ENCODE assay signal across 19 cellular contexts in genomic region chr22:25013634-25014033, GRCh38.
DNase-seq lines count a peak whose midpoint lies in the region; ATAC-seq, FAIRE-seq and TF ChIP-seq lines count a peak whose summit lies in the region.
"Had no signal": no experiment of that assay in that cellular context is flagged by ENCODE, and none has a peak within 500 bp of the region (broad histone marks: within the 10 kb centered on the region; RNA-seq: fewer than 3 reads in every experiment).

No MANE protein-coding gene starts in this region.

- no peaks in the 10 kb centered on the region for H3K4me1 ChIP-seq in pancreas

- TF ChIP-seq CTCF in pancreas (IDR thresholded peaks at IDR 0.05), result no peak

- FAIRE-seq in pancreas (lab: Jason Lieb, UNC), result peak; percentile 69
- FAIRE-seq: kidney had no signal

- intact Hi-C loops in activated T-helper 1 cell treated with anti-CD3 and anti-CD28 coated beads, Interleukin-12 subunit alpha, Interleukin-12 subunit beta, Interleukin-2, Interleukin-4 antibody, amounts not matched to agents 30 ng/mL and 10 ng/mL and 1 ng/mL, durations not matched to agents 14 hours and 24 hours and 36 hours (cut with micrococcal nuclease), result no loop called here
- intact Hi-C loops in left cardiac atrium (cut with DNase I), result no loop called here
- intact Hi-C loops in pancreas (cut with DNase I), result no loop called here

- H3K4me3 Mint-ChIP-seq in activated T-helper 1 cell treated with anti-CD3 and anti-CD28 coated beads, Interleukin-12 subunit alpha, Interleukin-12 subunit beta, Interleukin-2, Interleukin-4 antibody, amounts not matched to agents 30 ng/mL and 10 ng/mL and 1 ng/mL, durations not matched to agents 14 hours and 24 hours and 36 hours, result no peak overlapping the region
- H3K4me3 Mint-ChIP-seq in T-cell, result no peak overlapping the region
- H3K4me3 Mint-ChIP-seq: stimulated activated naive CD8-positive, alpha-beta T cell treated with anti-CD3 and anti-CD28 coated beads, Interleukin-15, Interleukin-2, amounts not matched to agents 100 ng/mL and 50 ng/mL, for 24 hours had no signal

- DNase-seq in HEK293T (ENCODE audit: extremely low spot score), result peak; percentile 79
- no peak for DNase-seq in activated T-helper 1 cell treated with anti-CD3 and anti-CD28 coated beads, Interleukin-12 subunit alpha, Interleukin-12 subunit beta, Interleukin-2, Interleukin-4 antibody, amounts not matched to agents 30 ng/mL and 10 ng/mL and 1 ng/mL, durations not matched to agents 14 hours and 24 hours and 36 hours (ENCODE audit: low spot score)
- DNase-seq in left cardiac atrium, result peak; percentile 64
- DNase-seq in pancreas, result no peak
- DNase-seq in NCI-H1417 treated with DMSO at 0.1 percent for 48 hours (lab: John Stamatoyannopoulos, UW), result no peak
- no peak for DNase-seq in T-cell
- DNase-seq in stimulated activated naive CD4-positive, alpha-beta T cell treated with Interleukin-2 at 50 U/mL for 16 hours (lab: John Stamatoyannopoulos, UW), result no peak
- no peak for DNase-seq in activated naive CD4-positive, alpha-beta T cell (lab: John Stamatoyannopoulos, UW)
- DNase-seq: activated CD4-positive, alpha-beta T cell treated with anti-CD3 and anti-CD28 coated beads for 48 hours; activated effector memory CD4-positive, alpha-beta T cell treated with Interleukin-2 at 50 U/mL for 16 hours; EL; foreskin fibroblast; IMR-90; kidney; NCI-H1694; occipital lobe had no signal

- no peaks in the 10 kb centered on the region for H3K36me3 ChIP-seq in pancreas
- H3K36me3 ChIP-seq: BLaER1 had no signal

- H3K4me3 ChIP-seq in pancreas, result no peak overlapping the region
- H3K4me3 ChIP-seq: BLaER1, HAP-1 had no signal

- peak overlapping the region in 1 of 4 donors; percentile 22 for H3K27ac ChIP-seq in pancreas
- H3K27ac ChIP-seq: BLaER1 had no signal

- CTCF ChIA-PET in HEK293T (lab: Yijun Ruan, JAX), result interaction anchor here (1.0 kb wide), 1 partner anchor 68 kb away, joined by 3 read pairs; no protein-coding TSS in a partner anchor
- CTCF ChIA-PET in T-cell (lab: Charles Lee), result no interaction called here

- no peaks in the 10 kb centered on the region for H3K9me3 Mint-ChIP-seq in activated T-helper 1 cell treated with anti-CD3 and anti-CD28 coated beads, Interleukin-12 subunit alpha, Interleukin-12 subunit beta, Interleukin-2, Interleukin-4 antibody, amounts not matched to agents 30 ng/mL and 10 ng/mL and 1 ng/mL, durations not matched to agents 14 hours and 24 hours and 36 hours
- H3K9me3 Mint-ChIP-seq in T-cell, result no peaks in the 10 kb centered on the region
- H3K9me3 Mint-ChIP-seq: stimulated activated naive CD8-positive, alpha-beta T cell treated with anti-CD3 and anti-CD28 coated beads, Interleukin-15, Interleukin-2, amounts not matched to agents 100 ng/mL and 50 ng/mL, for 24 hours had no signal

- H3K4me1 Mint-ChIP-seq in activated T-helper 1 cell treated with anti-CD3 and anti-CD28 coated beads, Interleukin-12 subunit alpha, Interleukin-12 subunit beta, Interleukin-2, Interleukin-4 antibody, amounts not matched to agents 30 ng/mL and 10 ng/mL and 1 ng/mL, durations not matched to agents 14 hours and 24 hours and 36 hours (ENCODE audit: low read depth), result no peaks in the 10 kb centered on the region
- H3K4me1 Mint-ChIP-seq in T-cell, result no peaks in the 10 kb centered on the region

- H3K27ac Mint-ChIP-seq in activated T-helper 1 cell treated with anti-CD3 and anti-CD28 coated beads, Interleukin-12 subunit alpha, Interleukin-12 subunit beta, Interleukin-2, Interleukin-4 antibody, amounts not matched to agents 30 ng/mL and 10 ng/mL and 1 ng/mL, durations not matched to agents 14 hours and 24 hours and 36 hours, result peak overlapping the region; percentile 16
- H3K27ac Mint-ChIP-seq in T-cell, result no peak overlapping the region
- H3K27ac Mint-ChIP-seq: stimulated activated naive CD8-positive, alpha-beta T cell treated with anti-CD3 and anti-CD28 coated beads, Interleukin-15, Interleukin-2, amounts not matched to agents 100 ng/mL and 50 ng/mL, for 24 hours had no signal

- ATAC-seq in left cardiac atrium, result peak; percentile 34 to 62
- peak in 1 of 4 donors; percentile 30 for ATAC-seq in pancreas
- no peak for ATAC-seq in T-cell (replicated peaks in 1 of 4)

- POLR2A ChIA-PET in HEK293T (lab: Yijun Ruan, JAX), result interaction anchor here (1.5 kb wide), 1 partner anchor 13 kb away, joined by 3 read pairs; no protein-coding TSS in a partner anchor
- POLR2A ChIA-PET in T-cell (lab: Charles Lee), result no interaction called here

- no peaks in the 10 kb centered on the region for H3K36me3 Mint-ChIP-seq in activated T-helper 1 cell treated with anti-CD3 and anti-CD28 coated beads, Interleukin-12 subunit alpha, Interleukin-12 subunit beta, Interleukin-2, Interleukin-4 antibody, amounts not matched to agents 30 ng/mL and 10 ng/mL and 1 ng/mL, durations not matched to agents 14 hours and 24 hours and 36 hours (ENCODE audit: low read depth)
- no peaks in the 10 kb centered on the region for H3K36me3 Mint-ChIP-seq in T-cell

- WGBS in pancreas, 2 donors, result 79 to 81% methylated on average over 2 of the region's 2 CpGs

- no peaks in the 10 kb centered on the region for H3K9me3 ChIP-seq in pancreas
- H3K9me3 ChIP-seq: BLaER1, HAP-1 had no signal

- peaks cover 16% of the 10 kb centered on the region for H3K27me3 Mint-ChIP-seq in activated T-helper 1 cell treated with anti-CD3 and anti-CD28 coated beads, Interleukin-12 subunit alpha, Interleukin-12 subunit beta, Interleukin-2, Interleukin-4 antibody, amounts not matched to agents 30 ng/mL and 10 ng/mL and 1 ng/mL, durations not matched to agents 14 hours and 24 hours and 36 hours (ENCODE audit: insufficient read depth)
- peaks cover 7% of the 10 kb centered on the region in 2 donors for H3K27me3 Mint-ChIP-seq in T-cell
- H3K27me3 Mint-ChIP-seq: stimulated activated naive CD8-positive, alpha-beta T cell treated with anti-CD3 and anti-CD28 coated beads, Interleukin-15, Interleukin-2, amounts not matched to agents 100 ng/mL and 50 ng/mL, for 24 hours had no signal

- no peaks in the 10 kb centered on the region for H3K27me3 ChIP-seq in pancreas
- H3K27me3 ChIP-seq: BLaER1 had no signal

TF ChIP-seq in HEK293T, 16 proteins besides CTCF, POLR2A, EP300 and RAD21:
- TF ChIP-seq CTBP1 (IDR thresholded peaks at IDR 0.05; ENCODE audit: borderline replicate concordance), result peak; percentile 71; the same call in 1 of the 2 replicates
- TF ChIP-seq L3MBTL2 (conservative IDR thresholded peaks at IDR 0.05), result no peak
- peak; percentile 41; the same call in 1 of the 2 replicates for TF ChIP-seq ARNT (IDR thresholded peaks at IDR 0.05)
- TF ChIP-seq BHLHE40 (IDR thresholded peaks at IDR 0.05; ENCODE audit: borderline replicate concordance), result no peak
- peak; percentile 94 for TF ChIP-seq PKNOX1 (IDR thresholded peaks at IDR 0.05)
- TF ChIP-seq ZNF384 (IDR thresholded peaks at IDR 0.05), result no peak

Comparison
In these comparisons a context has a peak if more than half of its experiments do, and no peak if none do; other contexts are left out.
1. DNase-seq: peak in HEK293T (single experiment) and left cardiac atrium (single experiment); none in activated T-helper 1 cell treated with anti-CD3 and anti-CD28 coated beads, Interleukin-12 subunit alpha, Interleukin-12 subunit beta, Interleukin-2, Interleukin-4 antibody, amounts not matched to agents 30 ng/mL and 10 ng/mL and 1 ng/mL, durations not matched to agents 14 hours and 24 hours and 36 hours (single experiment), pancreas (0 of 6), NCI-H1417 treated with DMSO at 0.1 percent for 48 hours (single experiment), T-cell (0 of 34), stimulated activated naive CD4-positive, alpha-beta T cell treated with Interleukin-2 at 50 U/mL for 16 hours (single experiment) and activated naive CD4-positive, alpha-beta T cell (0 of 4).
2. ATAC-seq: peak in left cardiac atrium (2 of 2); none in T-cell (0 of 4).